In genomic region chr15:38690737-38691332, GRCh38 we compare ENCODE assay signal across 8 cellular contexts.
DNase-seq lines count a peak whose midpoint lies in the region; ATAC-seq and TF ChIP-seq lines count a peak whose summit lies in the region.

No MANE protein-coding gene starts in this region.

- H3K4me1 ChIP-seq in CD8-positive, alpha-beta memory T cell (ENCODE audit: insufficient read depth, low read length): peaks cover 61% of the 10 kb centered on the region

- CTCF ChIA-PET in CD8-positive, alpha-beta memory T cell (lab: Charles Lee): interaction anchor here (0.7 to 7.7 kb wide), 48 partner anchors 7 to 1083 kb away, joined by 3 to 213 read pairs (median 5); partner anchors contain the start of genes FAM98B and RASGRP1

- DNase-seq in CD8-positive, alpha-beta memory T cell: peak; percentile 68 to 82 (median 72)
- DNase-seq in MV-4-11 (lab: John Stamatoyannopoulos, UW) (peak; percentile 61), T-helper 9 cell (peak; percentile 82), astrocyte of the cerebellum (ENCODE audit: low read depth) (peak; percentile 65), hypothalamus (lab: John Stamatoyannopoulos, UW) (peak in 39 of 51 donors; percentile 2 to 83 (median 34))
- peak; percentile 55 to 73 for DNase-seq in stimulated activated CD4-positive, alpha-beta T cell treated with anti-CD3 and anti-CD28 coated beads, Interleukin-12 subunit alpha, Interleukin-12 subunit beta, amount 100 ng/mL, for 24 hours (ENCODE audit: low read depth in 2 of 2)

- H3K36me3 ChIP-seq in CD8-positive, alpha-beta memory T cell (ENCODE audit: insufficient read depth, low read length): no peaks in the 10 kb centered on the region

- peak overlapping the region in 2 of 8 donors; percentile 57 to 91 for H3K27ac Mint-ChIP-seq in CD8-positive, alpha-beta memory T cell

- no peaks in the 10 kb centered on the region for H3K27me3 Mint-ChIP-seq in CD8-positive, alpha-beta memory T cell

- no peaks in the 10 kb centered on the region for H3K27me3 ChIP-seq in CD8-positive, alpha-beta memory T cell (ENCODE audit: insufficient read depth, low read length, poor library complexity, severe bottlenecking)

- no peak overlapping the region for H3K27ac ChIP-seq in CD8-positive, alpha-beta memory T cell (ENCODE audit: low read depth, low read length)

- peak; percentile 85 for TF ChIP-seq CTCF in astrocyte of the cerebellum (IDR thresholded peaks at IDR 0.05; ENCODE audit: low read depth, low read length, missing control alignments)

- no peak overlapping the region for H3K4me3 Mint-ChIP-seq in CD8-positive, alpha-beta memory T cell

- peak; percentile 46 for ATAC-seq in GM21367 (IDR thresholded peaks at IDR 0.05; ENCODE audit: unreplicated experiment)
- ATAC-seq in GM21717 (IDR thresholded peaks at IDR 0.05; ENCODE audit: unreplicated experiment): no peak

- POLR2A ChIA-PET in CD8-positive, alpha-beta memory T cell (lab: Charles Lee): interaction anchor here (0.6 to 6.1 kb wide), 6 partner anchors 19 to 236 kb away, joined by 3 to 55 read pairs (median 5); partner anchors contain the start of genes FAM98B and RASGRP1

- in situ Hi-C loops in astrocyte of the cerebellum (cut with HindIII; ENCODE audit: low sequenced_read_pairs): no loop called here

- H3K9me3 Mint-ChIP-seq in CD8-positive, alpha-beta memory T cell: no peaks in the 10 kb centered on the region

- H3K36me3 Mint-ChIP-seq in CD8-positive, alpha-beta memory T cell: no peaks in the 10 kb centered on the region

- no peak overlapping the region for H3K4me3 ChIP-seq in CD8-positive, alpha-beta memory T cell (ENCODE audit: low read length)
- no peak overlapping the region for H3K4me3 ChIP-seq in astrocyte of the cerebellum (ENCODE audit: low read depth, low read length)

- no peaks in the 10 kb centered on the region for H3K9me3 ChIP-seq in CD8-positive, alpha-beta memory T cell (ENCODE audit: low read length)

- peaks cover 70 to 84% (median 72%) of the 10 kb centered on the region in 3 donors for H3K4me1 Mint-ChIP-seq in CD8-positive, alpha-beta memory T cell
